In the genomic region with DNA sequence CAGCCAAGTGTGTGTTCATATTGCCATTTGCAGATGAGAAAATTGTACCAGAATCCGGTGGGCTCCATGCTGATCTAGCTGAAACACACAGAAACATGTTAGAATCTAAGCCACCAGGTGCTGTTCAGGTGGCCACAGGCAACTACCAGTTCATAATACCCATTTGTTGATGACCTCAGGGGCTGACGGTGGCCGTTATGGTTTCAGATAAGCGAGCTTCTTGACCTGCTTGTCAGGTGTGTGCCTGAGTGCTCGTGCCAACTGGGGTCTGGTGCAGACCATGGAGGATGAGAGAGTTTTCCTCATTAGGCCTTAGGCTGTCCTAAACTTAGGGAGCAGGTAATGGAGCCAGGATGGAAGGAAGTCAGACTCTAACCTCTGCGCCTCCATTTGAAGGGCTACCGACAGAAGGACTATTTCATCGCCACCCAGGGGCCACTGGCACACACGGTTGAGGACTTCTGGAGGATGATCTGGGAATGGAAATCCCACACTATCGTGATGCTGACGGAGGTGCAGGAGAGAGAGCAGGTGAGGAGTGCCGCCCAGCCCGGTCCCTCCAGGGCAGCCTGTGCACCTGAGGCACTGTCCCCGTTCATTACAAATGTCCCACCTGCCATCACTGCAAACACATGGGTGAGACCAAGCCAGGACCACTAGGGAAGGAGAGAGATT, we compare ENCODE assay signal across 23 cellular contexts.
"Had no signal": no experiment of that assay in that cellular context is flagged by ENCODE, and none has a peak within 500 bp of the region (broad histone marks: within the 10 kb centered on the region; RNA-seq: fewer than 3 reads in every experiment).

No MANE protein-coding gene starts in this region.

- H3K4me1 Mint-ChIP-seq: neural crest cell had no signal

- ATAC-seq: right lobe of liver, SK-N-SH treated with all-trans-retinoic acid at 6 μM for 48 hours, T-cell had no signal

- H3K9me3 Mint-ChIP-seq: activated B cell treated with CpG ODN at 0.5 μM for 24 hours, neural crest cell, T-cell had no signal

- H3K4me1 ChIP-seq: right lobe of liver, uterus had no signal

- H3K9me3 ChIP-seq: ovary, right lobe of liver, tibial artery, uterus had no signal

- H3K27me3 ChIP-seq: cardiac muscle cell, ovary, right lobe of liver, tibial artery, uterus had no signal

- H3K27ac Mint-ChIP-seq: activated B cell treated with CpG ODN at 0.5 μM for 24 hours; activated naive CD8-positive, alpha-beta T cell had no signal

- H3K36me3 ChIP-seq: cardiac muscle cell, ovary, uterus had no signal

- DNase-seq: activated B cell treated with CpG ODN at 0.5 μM for 24 hours; activated CD4-positive, alpha-beta T cell treated with anti-CD3 and anti-CD28 coated beads for 48 hours; activated CD8-positive, alpha-beta memory T cell treated with anti-CD3 and anti-CD28 coated beads for 24 hours; activated CD8-positive, alpha-beta memory T cell treated with anti-CD3 and anti-CD28 coated beads, Interleukin-2, amount 50 U/mL, for 48 hours; activated gamma-delta T cell; erythroblast; foreskin melanocyte; glutamatergic neuron; hippocampal formation; islet precursor cell; ovary; stimulated activated CD8-positive, alpha-beta memory T cell treated with anti-CD3 and anti-CD28 coated beads, Interleukin-4, amount 100 ng/mL, for 48 hours; stimulated activated naive CD4-positive, alpha-beta T cell treated with Interleukin-2 at 50 U/mL for 16 hours; T-helper 9 cell; uterus had no signal

- H3K4me3 Mint-ChIP-seq: activated B cell treated with CpG ODN at 0.5 μM for 24 hours; activated naive CD8-positive, alpha-beta T cell; neural crest cell; T-cell had no signal

- H3K27ac ChIP-seq: cardiac muscle cell, ovary, right lobe of liver, tibial artery, uterus had no signal

- H3K4me3 ChIP-seq: cardiac muscle cell, lung, ovary, right lobe of liver, tibial artery, uterus had no signal

- H3K27me3 Mint-ChIP-seq: activated B cell treated with CpG ODN at 0.5 μM for 24 hours; activated naive CD8-positive, alpha-beta T cell; T-cell had no signal
